ENCODE assay signal across 25 cellular contexts in the genomic region with DNA sequence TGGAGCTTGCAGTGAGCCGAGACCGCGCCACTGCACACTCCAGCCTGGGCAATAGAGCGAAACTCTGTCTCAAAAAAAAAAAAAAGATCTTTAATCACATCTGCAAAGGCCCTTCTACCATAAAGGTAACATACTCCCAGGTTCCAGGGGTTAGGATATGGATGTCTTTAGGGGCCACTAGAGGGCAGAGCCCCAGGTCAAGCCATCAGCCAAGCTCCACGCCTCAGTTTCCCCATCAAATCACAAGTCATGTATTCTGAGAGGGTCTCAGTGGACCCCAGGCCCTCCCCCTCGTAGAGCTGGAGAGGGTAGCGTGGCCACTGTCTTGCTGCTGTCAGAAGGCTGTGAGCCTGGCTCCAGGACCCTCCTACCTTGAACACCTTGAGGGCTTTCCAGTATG. TPM values are rescaled to one million over a fixed set of nuclear protein-coding genes. Genes with fewer than 3 reads are reported as not detected.
A peak's percentile ranks its signal among the peaks of the same experiment; 100 is the strongest.
DNase-seq lines count a peak whose midpoint lies in the region; ATAC-seq and TF ChIP-seq lines count a peak whose summit lies in the region.
"Had no signal": no experiment of that assay in that cellular context is flagged by ENCODE, and none has a peak within 500 bp of the region (broad histone marks: within the 10 kb centered on the region; RNA-seq: fewer than 3 reads in every experiment).

No MANE protein-coding gene starts in this region.

- ATAC-seq in foreskin keratinocyte: no peak
- ATAC-seq in HG03439 (IDR thresholded peaks at IDR 0.05; ENCODE audit: unreplicated experiment): no peak
- ATAC-seq: left colon had no signal

- H3K9me3 ChIP-seq in HEK293 (ENCODE audit: control insufficient read depth, insufficient read depth, low read depth, low read length): no peaks in the 10 kb centered on the region
- H3K9me3 ChIP-seq: ascending aorta had no signal

- POLR2A ChIA-PET in HEK293 (lab: Yijun Ruan, JAX): interaction anchor here (0.5 kb wide), 1 partner anchor 126 kb away, joined by 3 read pairs; no protein-coding TSS in a partner anchor

- no peak for DNase-seq in GM06990 (ENCODE audit: extremely low read depth, insufficient read length)
- DNase-seq in astrocyte of the spinal cord (ENCODE audit: low read depth, low spot score): no peak
- DNase-seq in foreskin keratinocyte: no peak
- DNase-seq in NCI-H345 (lab: John Stamatoyannopoulos, UW): no peak
- DNase-seq in activated naive CD8-positive, alpha-beta T cell treated with anti-CD3 and anti-CD28 coated beads for 36 hours: no peak
- DNase-seq in NCI-H446 (lab: John Stamatoyannopoulos, UW): no peak
- DNase-seq: activated CD4-positive, alpha-beta T cell treated with anti-CD3 and anti-CD28 coated beads, Interleukin-2, amount 50 U/mL, for 48 hours; activated CD4-positive, CD25-positive, alpha-beta regulatory T cell; effector CD4-positive, alpha-beta T cell; erythroblast; foreskin melanocyte; left colon; mesenchymal stem cell; MV-4-11; NCI-H187; NCI-H69; Right ventricle myocardium superior; small intestine; stimulated activated CD4-positive, alpha-beta T cell treated with anti-CD3 and anti-CD28 coated beads, Interleukin-2, amount 100 ng/mL, for 24 hours; T1000 had no signal

- no peak overlapping the region for H3K4me3 ChIP-seq in GM06990 (replicated peaks; ENCODE audit: low read depth, low read length)
- H3K4me3 ChIP-seq in HEK293 (ENCODE audit: low read depth, low read length): no peak overlapping the region
- H3K4me3 ChIP-seq in astrocyte of the spinal cord (ENCODE audit: low read depth, low read length): no peak overlapping the region
- H3K4me3 ChIP-seq: ascending aorta had no signal

- H3K27me3 Mint-ChIP-seq in activated naive CD8-positive, alpha-beta T cell treated with anti-CD3 and anti-CD28 coated beads for 36 hours: no peaks in the 10 kb centered on the region
- H3K27me3 Mint-ChIP-seq: activated naive CD8-positive, alpha-beta T cell; type B pancreatic cell had no signal

- H3K36me3 ChIP-seq in GM06990 (ENCODE audit: control insufficient read depth, insufficient read depth, low read length) (0 out of 2 replicates have a peak, but pooled peaks cover 1% of the 10 kb centered on the region), HEK293 (ENCODE audit: control insufficient read depth in 2 of 2, insufficient read depth in 1 of 2, low read length in 2 of 2) (peaks cover 0 to 27% of the 10 kb centered on the region in 2 experiments; a peak in 1 of 3 replicates)

- H3K27ac ChIP-seq in HEK293 (ENCODE audit: extremely low read depth, low read depth, low read length): no peak overlapping the region
- H3K27ac ChIP-seq in foreskin keratinocyte: no peak overlapping the region
- H3K27ac ChIP-seq: ascending aorta had no signal

- in situ Hi-C loops in astrocyte of the spinal cord (cut with HindIII; ENCODE audit: low sequenced_read_pairs): no loop called here

- H3K27me3 ChIP-seq in GM06990 (replicated peaks; ENCODE audit: control insufficient read depth, insufficient read depth, low read length) (no peaks in the 10 kb centered on the region), foreskin keratinocyte (no peaks in the 10 kb centered on the region)
- H3K27me3 ChIP-seq: ascending aorta had no signal

- H3K27ac Mint-ChIP-seq in activated naive CD8-positive, alpha-beta T cell treated with anti-CD3 and anti-CD28 coated beads for 36 hours: no peak overlapping the region
- H3K27ac Mint-ChIP-seq: activated naive CD8-positive, alpha-beta T cell; type B pancreatic cell had no signal

- H3K4me3 Mint-ChIP-seq in activated naive CD8-positive, alpha-beta T cell treated with anti-CD3 and anti-CD28 coated beads for 36 hours: no peak overlapping the region
- H3K4me3 Mint-ChIP-seq: activated naive CD8-positive, alpha-beta T cell; type B pancreatic cell had no signal

- no peaks in the 10 kb centered on the region for H3K4me1 Mint-ChIP-seq in activated naive CD8-positive, alpha-beta T cell treated with anti-CD3 and anti-CD28 coated beads for 36 hours

- H3K9me3 Mint-ChIP-seq in activated naive CD8-positive, alpha-beta T cell treated with anti-CD3 and anti-CD28 coated beads for 36 hours: no peaks in the 10 kb centered on the region
- H3K9me3 Mint-ChIP-seq: type B pancreatic cell had no signal

- H3K4me1 ChIP-seq in HEK293 (ENCODE audit: control insufficient read depth, insufficient read depth, low read length) (no peaks in the 10 kb centered on the region), foreskin keratinocyte (no peaks in the 10 kb centered on the region)
- H3K4me1 ChIP-seq: ascending aorta had no signal

- CTCF ChIA-PET in HEK293 (lab: Yijun Ruan, JAX): interaction anchor here (0.6 to 1.5 kb wide), 3 partner anchors 108 to 164 kb away, joined by 3 to 6 read pairs (median 3); no protein-coding TSS in a partner anchor

- TF ChIP-seq CTCF in GM06990 (IDR thresholded peaks at IDR 0.05; ENCODE audit: insufficient read depth, low read length, poor library complexity, severe bottlenecking): peak; percentile 27
- TF ChIP-seq CTCF in HEK293 (tag by site-specific recombination; IDR thresholded peaks at IDR 0.05): 0 out of 2 replicates have a peak, but pooled peaks have one; percentile 13
- TF ChIP-seq CTCF in astrocyte of the spinal cord (IDR thresholded peaks at IDR 0.05; ENCODE audit: low read depth, low read length): peak; percentile 13
- TF ChIP-seq CTCF in foreskin keratinocyte (conservative IDR thresholded peaks at IDR 0.05): peak; percentile 27

- peaks cover 32% of the 10 kb centered on the region for H3K36me3 Mint-ChIP-seq in activated naive CD8-positive, alpha-beta T cell treated with anti-CD3 and anti-CD28 coated beads for 36 hours

TF ChIP-seq in HEK293, 187 proteins besides CTCF, POLR2A, EP300 and RAD21 (continues in another document):
- TF ChIP-seq ZSCAN30 (tag by site-specific recombination; IDR thresholded peaks at IDR 0.05): no peak
- TF ChIP-seq MYNN (tag by site-specific recombination; IDR thresholded peaks at IDR 0.05; ENCODE audit: borderline replicate concordance): no peak
- no peak for TF ChIP-seq ZNF140 (tag by site-specific recombination; IDR thresholded peaks at IDR 0.05)
- TF ChIP-seq ZNF10 (tag by site-specific recombination; IDR thresholded peaks at IDR 0.05): no peak
- no peak for TF ChIP-seq ZNF362 (tag by site-specific recombination; IDR thresholded peaks at IDR 0.05)
- TF ChIP-seq, protein P1, sequence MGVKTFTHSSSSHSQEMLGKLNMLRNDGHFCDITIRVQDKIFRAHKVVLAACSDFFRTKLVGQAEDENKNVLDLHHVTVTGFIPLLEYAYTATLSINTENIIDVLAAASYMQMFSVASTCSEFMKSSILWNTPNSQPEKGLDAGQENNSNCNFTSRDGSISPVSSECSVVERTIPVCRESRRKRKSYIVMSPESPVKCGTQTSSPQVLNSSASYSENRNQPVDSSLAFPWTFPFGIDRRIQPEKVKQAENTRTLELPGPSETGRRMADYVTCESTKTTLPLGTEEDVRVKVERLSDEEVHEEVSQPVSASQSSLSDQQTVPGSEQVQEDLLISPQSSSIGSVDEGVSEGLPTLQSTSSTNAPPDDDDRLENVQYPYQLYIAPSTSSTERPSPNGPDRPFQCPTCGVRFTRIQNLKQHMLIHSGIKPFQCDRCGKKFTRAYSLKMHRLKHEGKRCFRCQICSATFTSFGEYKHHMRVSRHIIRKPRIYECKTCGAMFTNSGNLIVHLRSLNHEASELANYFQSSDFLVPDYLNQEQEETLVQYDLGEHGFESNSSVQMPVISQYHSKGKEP (tag by site-specific recombination; IDR thresholded peaks at IDR 0.05): no peak
- TF ChIP-seq ZFP3 (tag by site-specific recombination; IDR thresholded peaks at IDR 0.05; ENCODE audit: low read depth): no peak
- no peak for TF ChIP-seq ZNF560 (tag by site-specific recombination; IDR thresholded peaks at IDR 0.05; ENCODE audit: borderline replicate concordance)
- TF ChIP-seq ZNF610 (tag by site-specific recombination; IDR thresholded peaks at IDR 0.05; ENCODE audit: borderline replicate concordance): no peak
- TF ChIP-seq ZNF629 (tag by site-specific recombination; IDR thresholded peaks at IDR 0.05): no peak
- TF ChIP-seq ZNF133 (tag by site-specific recombination; IDR thresholded peaks at IDR 0.05): no peak
- TF ChIP-seq ZBTB49 (tag by site-specific recombination; IDR thresholded peaks at IDR 0.05; ENCODE audit: low read depth): no peak
- TF ChIP-seq ZNF843 (tag by site-specific recombination; IDR thresholded peaks at IDR 0.05): no peak
- no peak for TF ChIP-seq ZNF366 (tag by site-specific recombination; conservative IDR thresholded peaks at IDR 0.05)

RNA-seq across cellular contexts. Expression of gene SLC8B1, which starts 18.8 kb away (rescaled TPM):
- 11.7 and 12.3 TPM in 2 replicates for total RNA-seq in foreskin keratinocyte
- 9.5 and 11.4 TPM in 2 replicates for polyA plus RNA-seq in foreskin keratinocyte
- 10 to 100 TPM; 13.5 to 15.1 TPM for total RNA-seq in activated naive CD8-positive, alpha-beta T cell treated with anti-CD3 and anti-CD28 coated beads for 36 hours

RNA-seq across cellular contexts. Expression of gene PLBD2, which starts 42.2 kb away (rescaled TPM):
- 10.0 and 11.7 TPM in 2 replicates for total RNA-seq in foreskin keratinocyte
- polyA plus RNA-seq in foreskin keratinocyte: 11.5 and 13.0 TPM in 2 replicates
- total RNA-seq in activated naive CD8-positive, alpha-beta T cell treated with anti-CD3 and anti-CD28 coated beads for 36 hours: 10 to 100 TPM; 14.8 to 15.5 TPM
